16 cellular contexts compared by ENCODE assay signal in genomic region chr10:96992721-96993120, GRCh38.
DNase-seq lines count a peak whose midpoint lies in the region; ATAC-seq, FAIRE-seq and TF ChIP-seq lines count a peak whose summit lies in the region.
"Had no signal": no experiment of that assay in that cellular context is flagged by ENCODE, and none has a peak within 500 bp of the region (broad histone marks: within the 10 kb centered on the region; RNA-seq: fewer than 3 reads in every experiment).

No MANE protein-coding gene starts in this region.

- ATAC-seq in GM19397 (IDR thresholded peaks at IDR 0.05; ENCODE audit: unreplicated experiment) = peak; percentile 62
- ATAC-seq in HG02610 (IDR thresholded peaks at IDR 0.05; ENCODE audit: unreplicated experiment) = peak; percentile 74
- peak; percentile 68 for ATAC-seq in HG03354 (IDR thresholded peaks at IDR 0.05; ENCODE audit: poor library complexity, severe bottlenecking, unreplicated experiment)
- ATAC-seq: activated T-cell treated with anti-CD3 and anti-CD28 coated beads, Interleukin-2, amount 50 U/mL, for 4 hours; left colon; upper lobe of right lung had no signal

- TF ChIP-seq POLR2A in GM12892 (IDR thresholded peaks at IDR 0.05; ENCODE audit: low read depth, low read length) = no peak

- in situ Hi-C loops in ACHN (cut with HindIII; ENCODE audit: low pct_ligation_motif_present, low pct_unique_long_range_greater_than_20kb, low sequenced_read_pairs) = no loop called here

- peak; percentile 84 for FAIRE-seq in GM12892 (lab: Jason Lieb, UNC)
- FAIRE-seq: D721Med had no signal

- DNase-seq in GM12892 (ENCODE audit: insufficient read length) (no peak), D341Med (ENCODE audit: low spot score) (no peak), ACHN (no peak), AG08396 (ENCODE audit: low spot score) (no peak)
- DNase-seq in activated CD4-positive, alpha-beta T cell treated with anti-CD3 and anti-CD28 coated beads for 4 hours = no peak
- DNase-seq: activated CD4-positive, CD25-positive, alpha-beta regulatory T cell treated with anti-CD3 and anti-CD28 coated beads, Interleukin-2, amount 50 U/mL, for 72 hours; activated T-cell treated with anti-CD3 and anti-CD28 coated beads, Interleukin-2, amount 50 U/mL, for 4 hours; left colon; NCI-H1417; NCI-H446; stimulated activated CD8-positive, alpha-beta memory T cell treated with anti-CD3 and anti-CD28 coated beads, Interleukin-4, amount 100 ng/mL, for 48 hours; upper lobe of right lung had no signal
